ENCODE assay signal across 8 cellular contexts in genomic region chr22:43923191-43923590, GRCh38. TPM values are rescaled to one million over a fixed set of nuclear protein-coding genes. Genes with fewer than 3 reads are reported as not detected.
DNase-seq lines count a peak whose midpoint lies in the region; ATAC-seq and TF ChIP-seq lines count a peak whose summit lies in the region.

No MANE protein-coding gene starts in this region.

- H3K36me3 ChIP-seq in iPS-18a (ENCODE audit: control insufficient read depth, low read depth, low read length) (peaks cover 12% of the 10 kb centered on the region), suprapubic skin (no peaks in the 10 kb centered on the region)

- H3K27ac Mint-ChIP-seq in activated CD4-positive, alpha-beta memory T cell treated with anti-CD3 and anti-CD28 coated beads, Interleukin-2, amount 10 ng/mL, durations not matched to agents 7 days and 5 days: no peak overlapping the region

- WGBS in suprapubic skin: 0% methylated on average over 7 of the region's 13 CpGs

- ATAC-seq in HG03520 (IDR thresholded peaks at IDR 0.05; ENCODE audit: unreplicated experiment): no peak

- H3K4me3 Mint-ChIP-seq in activated CD4-positive, alpha-beta memory T cell treated with anti-CD3 and anti-CD28 coated beads, Interleukin-2, amount 10 ng/mL, durations not matched to agents 7 days and 5 days: peak overlapping the region; percentile 49

- DNase-seq in AG08395 (ENCODE audit: low spot score): peak; percentile 13
- peak; percentile 65 for DNase-seq in GM20000 (ENCODE audit: low spot score)
- no peak for DNase-seq in activated CD4-positive, alpha-beta memory T cell treated with anti-CD3 and anti-CD28 coated beads, Interleukin-2, amount 10 ng/mL, durations not matched to agents 7 days and 5 days
- DNase-seq in suprapubic skin (ENCODE audit: low spot score in 2 of 2): no peak
- no peak for DNase-seq in NCI-H345 treated with DMSO at 0.1 percent for 48 hours (lab: John Stamatoyannopoulos, UW; ENCODE audit: unreplicated experiment)
- DNase-seq in A172 (ENCODE audit: low spot score): no peak

- TF ChIP-seq EP300 in suprapubic skin (IDR thresholded peaks at IDR 0.05): no peak

- no peaks in the 10 kb centered on the region for H3K36me3 Mint-ChIP-seq in activated CD4-positive, alpha-beta memory T cell treated with anti-CD3 and anti-CD28 coated beads, Interleukin-2, amount 10 ng/mL, durations not matched to agents 7 days and 5 days (ENCODE audit: low read depth)

- H3K9me3 ChIP-seq in iPS-18a (ENCODE audit: control insufficient read depth, low read depth, low read length) (no peaks in the 10 kb centered on the region), suprapubic skin (no peaks in the 10 kb centered on the region)

- H3K4me1 ChIP-seq in iPS-18a (ENCODE audit: control insufficient read depth, low read depth, low read length) (peaks cover 27% of the 10 kb centered on the region), suprapubic skin (peaks cover 45% of the 10 kb centered on the region)

- H3K27me3 ChIP-seq in iPS-18a (ENCODE audit: control insufficient read depth, insufficient read depth, low read length) (no peaks in the 10 kb centered on the region), suprapubic skin (peaks cover 13% of the 10 kb centered on the region)

- no peak for TF ChIP-seq POLR2A in suprapubic skin (IDR thresholded peaks at IDR 0.05)

- CTCF ChIA-PET in activated CD4-positive, alpha-beta memory T cell treated with anti-CD3 and anti-CD28 coated beads, Interleukin-2, amount 10 ng/mL, durations not matched to agents 7 days and 5 days (lab: Charles Lee): interaction anchor here (1.2 to 1.4 kb wide), 2 partner anchors 23 to 40 kb away, joined by 3 to 4 read pairs; no protein-coding TSS in a partner anchor

- peak overlapping the region; percentile 49 for H3K27ac ChIP-seq in iPS-18a (ENCODE audit: low read length)
- H3K27ac ChIP-seq in suprapubic skin: no peak overlapping the region

- POLR2A ChIA-PET in activated CD4-positive, alpha-beta memory T cell treated with anti-CD3 and anti-CD28 coated beads, Interleukin-2, amount 10 ng/mL, durations not matched to agents 7 days and 5 days (lab: Charles Lee): no interaction called here

- H3K9me3 Mint-ChIP-seq in activated CD4-positive, alpha-beta memory T cell treated with anti-CD3 and anti-CD28 coated beads, Interleukin-2, amount 10 ng/mL, durations not matched to agents 7 days and 5 days: no peaks in the 10 kb centered on the region

- H3K4me3 ChIP-seq in iPS-18a (ENCODE audit: low read length): peak overlapping the region; percentile 64
- H3K4me3 ChIP-seq in suprapubic skin: peak overlapping the region; percentile 61

- peaks cover 21% of the 10 kb centered on the region for H3K27me3 Mint-ChIP-seq in activated CD4-positive, alpha-beta memory T cell treated with anti-CD3 and anti-CD28 coated beads, Interleukin-2, amount 10 ng/mL, durations not matched to agents 7 days and 5 days

- peak overlapping the region; percentile 30 for H3K9ac ChIP-seq in iPS-18a (ENCODE audit: low read length)

- peaks cover 8% of the 10 kb centered on the region for H3K4me1 Mint-ChIP-seq in activated CD4-positive, alpha-beta memory T cell treated with anti-CD3 and anti-CD28 coated beads, Interleukin-2, amount 10 ng/mL, durations not matched to agents 7 days and 5 days

- TF ChIP-seq CTCF in GM20000 (IDR thresholded peaks at IDR 0.05; ENCODE audit: extremely low read depth, missing control alignments): no peak
- no peak for TF ChIP-seq CTCF in suprapubic skin (IDR thresholded peaks at IDR 0.05)

RNA-seq across cellular contexts. Expression of gene PNPLA3, which starts 0.4 kb away (rescaled TPM):
- under 1 TPM in 1 of 2 experiments, not detected in 1; 0.08 TPM for total RNA-seq in activated CD4-positive, alpha-beta memory T cell treated with anti-CD3 and anti-CD28 coated beads, Interleukin-2, amount 10 ng/mL, durations not matched to agents 7 days and 5 days
- 10 to 100 TPM in 3 of 4 donors, 1 to 10 TPM in 1; 7.0 to 23.7 (median 11.6) TPM for total RNA-seq in suprapubic skin
- total RNA-seq in A172 (2014; rRNA removed; shearing (Covaris generic)): 0.96 and 2.0 TPM in 2 replicates

RNA-seq across cellular contexts. Expression of gene PNPLA5, which starts 31.4 kb away (rescaled TPM):
- not detected for total RNA-seq in activated CD4-positive, alpha-beta memory T cell treated with anti-CD3 and anti-CD28 coated beads, Interleukin-2, amount 10 ng/mL, durations not matched to agents 7 days and 5 days
- total RNA-seq in suprapubic skin: 10 to 100 TPM in 1 of 4 donors, 1 to 10 TPM in 3; 2.5 to 13.5 (median 4.7) TPM
- total RNA-seq in A172 (2014; rRNA removed; shearing (Covaris generic)): not detected in 2 replicates

RNA-seq across cellular contexts. Expression of gene SAMM50, which starts 32.1 kb away (rescaled TPM):
- total RNA-seq in activated CD4-positive, alpha-beta memory T cell treated with anti-CD3 and anti-CD28 coated beads, Interleukin-2, amount 10 ng/mL, durations not matched to agents 7 days and 5 days: 10 to 100 TPM; 41.9 to 42.4 TPM
- 10 to 100 TPM; 32.1 to 41.1 (median 33.8) TPM for total RNA-seq in suprapubic skin
- total RNA-seq in A172 (2014; rRNA removed; shearing (Covaris generic)): 31.2 and 31.4 TPM in 2 replicates

Comparison
In these comparisons a context has a peak if more than half of its experiments do, and no peak if none do; other contexts are left out.
1. DNase-seq: peak in AG08395 (single experiment) and GM20000 (single experiment); none in activated CD4-positive, alpha-beta memory T cell treated with anti-CD3 and anti-CD28 coated beads, Interleukin-2, amount 10 ng/mL, durations not matched to agents 7 days and 5 days (single experiment), suprapubic skin (0 of 2), NCI-H345 treated with DMSO at 0.1 percent for 48 hours (single experiment) and A172 (single experiment).